30 cellular contexts compared by ENCODE assay signal in the genomic region with DNA sequence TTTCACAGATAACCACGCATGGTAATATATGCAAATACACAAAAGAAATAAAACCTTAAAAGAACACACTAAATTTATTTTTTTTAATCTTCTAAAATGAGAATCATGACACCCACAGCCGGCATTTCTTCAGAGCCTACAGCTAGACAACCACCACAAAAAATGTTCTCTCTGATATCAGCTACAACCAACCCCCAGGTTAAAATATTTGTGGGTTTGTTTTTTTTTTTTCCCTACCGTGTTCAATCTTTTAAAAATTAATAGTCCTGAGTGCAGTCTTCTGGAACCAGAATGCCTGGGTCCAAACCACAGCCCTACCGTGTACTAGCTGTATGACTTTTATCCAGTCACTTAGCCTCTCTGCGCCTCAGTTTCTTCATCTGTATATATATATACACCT.
"Had no signal": no experiment of that assay in that cellular context is flagged by ENCODE, and none has a peak within 500 bp of the region (broad histone marks: within the 10 kb centered on the region; RNA-seq: fewer than 3 reads in every experiment).

No MANE protein-coding gene starts in this region.

- ATAC-seq: activated CD8-positive, alpha-beta memory T cell treated with anti-CD3 and anti-CD28 coated beads, Interleukin-2, amount 10 ng/mL, durations not matched to agents 7 days and 5 days; activated naive CD8-positive, alpha-beta T cell treated with anti-CD3 and anti-CD28 coated beads, Interleukin-2, amount 50 U/mL, for 24 hours had no signal

- DNase-seq: activated CD4-positive, alpha-beta memory T cell treated with anti-CD3 and anti-CD28 coated beads, Interleukin-2, amount 10 ng/mL, durations not matched to agents 7 days and 5 days; activated CD4-positive, alpha-beta T cell treated with anti-CD3 and anti-CD28 coated beads for 1 hour; activated CD4-positive, alpha-beta T cell treated with anti-CD3 and anti-CD28 coated beads for 48 hours; activated CD4-positive, CD25-positive, alpha-beta regulatory T cell; activated CD8-positive, alpha-beta memory T cell treated with anti-CD3 and anti-CD28 coated beads for 24 hours; activated CD8-positive, alpha-beta memory T cell treated with anti-CD3 and anti-CD28 coated beads, Interleukin-2, amount 10 ng/mL, durations not matched to agents 7 days and 5 days; activated CD8-positive, alpha-beta memory T cell treated with anti-CD3 and anti-CD28 coated beads, Interleukin-2, amount 50 U/mL, for 48 hours; activated effector memory CD4-positive, alpha-beta T cell treated with Interleukin-2 at 50 U/mL for 16 hours; activated naive CD4-positive, alpha-beta T cell treated with anti-CD3 and anti-CD28 coated beads, Interleukin-2, amount 10 ng/mL, durations not matched to agents 7 days and 5 days; activated naive CD8-positive, alpha-beta T cell treated with anti-CD3 and anti-CD28 coated beads, Interleukin-2, amount 50 U/mL, for 24 hours; activated T-cell treated with anti-CD3 and anti-CD28 coated beads, Interleukin-2, amount 50 U/mL, for 48 hours; anterior cingulate cortex; MG63; NCI-H1048; NCI-H1105 treated with DMSO at 0.1 percent for 48 hours; NCI-H1436; NCI-H1694; NCI-H1930; NCI-H2081 treated with DMSO at 0.1 percent for 48 hours; NCI-H345; NCI-H526; NCI-H748 treated with DMSO at 0.1 percent for 48 hours; NK-92 treated with Interleukin-12 subunit alpha and Interleukin-12 subunit beta, amount 100 ng/mL, for 24 hours; PC-9; SHP77; SJCRH30; T1000; WERI-Rb-1 had no signal

- H3K27ac ChIP-seq: cardiac muscle cell, SJCRH30, SK-N-MC, WERI-Rb-1 had no signal

- H3K4me1 ChIP-seq: SJCRH30 had no signal

- H3K9me3 ChIP-seq: MG63, SJCRH30 had no signal

- H3K4me2 ChIP-seq: PC-9 had no signal

- H3K4me3 ChIP-seq: cardiac muscle cell, MG63, PC-9, SJCRH30, SK-N-MC had no signal

- H3K27me3 ChIP-seq: cardiac muscle cell, MG63, SJCRH30 had no signal

- H3K36me3 ChIP-seq: cardiac muscle cell, MG63, SJCRH30, WERI-Rb-1 had no signal
